1 cellular context compared by ENCODE assay signal in the genomic region with DNA sequence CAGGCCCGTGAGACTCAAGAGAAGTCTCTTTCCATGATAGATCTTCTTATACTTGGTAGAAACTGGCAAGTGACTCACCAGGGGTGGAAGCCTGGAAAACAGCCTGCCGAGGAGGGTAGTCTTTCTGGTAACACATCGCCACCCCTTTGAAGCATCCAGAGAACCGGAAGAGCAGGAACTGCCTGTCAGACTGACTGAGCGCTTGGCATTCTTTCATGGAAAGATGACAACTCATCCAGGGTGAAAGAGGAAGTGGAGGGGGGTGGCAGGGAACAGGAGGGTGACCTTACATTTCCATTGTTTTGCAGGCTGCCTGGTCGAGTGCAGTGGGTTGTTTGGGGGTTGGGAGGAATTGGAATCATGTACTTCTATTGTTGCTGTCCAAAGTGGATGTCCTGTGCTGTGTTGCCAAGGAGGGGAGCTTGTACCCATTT.
TF ChIP-seq lines count a peak whose summit lies in the region.

No MANE protein-coding gene starts in this region.

TF ChIP-seq in SK-N-SH, 30 proteins besides CTCF, POLR2A, EP300 and RAD21 (continued from another document):
- TF ChIP-seq, protein P1, sequence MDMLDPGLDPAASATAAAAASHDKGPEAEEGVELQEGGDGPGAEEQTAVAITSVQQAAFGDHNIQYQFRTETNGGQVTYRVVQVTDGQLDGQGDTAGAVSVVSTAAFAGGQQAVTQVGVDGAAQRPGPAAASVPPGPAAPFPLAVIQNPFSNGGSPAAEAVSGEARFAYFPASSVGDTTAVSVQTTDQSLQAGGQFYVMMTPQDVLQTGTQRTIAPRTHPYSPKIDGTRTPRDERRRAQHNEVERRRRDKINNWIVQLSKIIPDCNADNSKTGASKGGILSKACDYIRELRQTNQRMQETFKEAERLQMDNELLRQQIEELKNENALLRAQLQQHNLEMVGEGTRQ (IDR thresholded peaks at IDR 0.05; ENCODE audit: borderline replicate concordance, low read depth, low read length) = no peak
- TF ChIP-seq ELF1 (IDR thresholded peaks at IDR 0.05) (peak; percentile 61; the same call in 1 of the 2 replicates), TEAD4 (IDR thresholded peaks at IDR 0.05; ENCODE audit: borderline replicate concordance, insufficient read depth) (no peak), RXRA (IDR thresholded peaks at IDR 0.05; ENCODE audit: borderline replicate concordance, low read depth) (0 out of 2 replicates have a peak, but pooled peaks have one; percentile 12), CHD2 (IDR thresholded peaks at IDR 0.05; ENCODE audit: low read length, partially characterized antibody) (no peak), GATA2 (CRISPR knock-in tag; IDR thresholded peaks at IDR 0.05) (no peak), TAF1 (IDR thresholded peaks at IDR 0.05; ENCODE audit: borderline replicate concordance, low read depth, low read length) (no peak; the same call in 1 of the 2 replicates), FOXM1 (IDR thresholded peaks at IDR 0.05; ENCODE audit: low read depth) (no peak), SMC3 (IDR thresholded peaks at IDR 0.05; ENCODE audit: low read depth, low read length) (no peak), JUND (IDR thresholded peaks at IDR 0.05) (peak; percentile 41; the same call in 1 of the 2 replicates), FOSL2 (IDR thresholded peaks at IDR 0.05; ENCODE audit: borderline replicate concordance, low read depth) (peak; percentile 50), RCOR1 (IDR thresholded peaks at IDR 0.05; ENCODE audit: low read length) (no peak), GABPA (IDR thresholded peaks at IDR 0.05; ENCODE audit: low read depth) (peak; percentile 37), POLR2AphosphoS5 (IDR thresholded peaks at IDR 0.05; ENCODE audit: low read depth, low read length) (no peak)
- TF ChIP-seq, protein P2, sequence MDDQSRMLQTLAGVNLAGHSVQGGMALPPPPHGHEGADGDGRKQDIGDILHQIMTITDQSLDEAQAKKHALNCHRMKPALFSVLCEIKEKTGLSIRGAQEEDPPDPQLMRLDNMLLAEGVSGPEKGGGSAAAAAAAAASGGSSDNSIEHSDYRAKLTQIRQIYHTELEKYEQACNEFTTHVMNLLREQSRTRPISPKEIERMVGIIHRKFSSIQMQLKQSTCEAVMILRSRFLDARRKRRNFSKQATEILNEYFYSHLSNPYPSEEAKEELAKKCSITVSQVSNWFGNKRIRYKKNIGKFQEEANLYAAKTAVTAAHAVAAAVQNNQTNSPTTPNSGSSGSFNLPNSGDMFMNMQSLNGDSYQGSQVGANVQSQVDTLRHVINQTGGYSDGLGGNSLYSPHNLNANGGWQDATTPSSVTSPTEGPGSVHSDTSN (IDR thresholded peaks at IDR 0.05) = peak; percentile 80
- TF ChIP-seq, protein P3, sequence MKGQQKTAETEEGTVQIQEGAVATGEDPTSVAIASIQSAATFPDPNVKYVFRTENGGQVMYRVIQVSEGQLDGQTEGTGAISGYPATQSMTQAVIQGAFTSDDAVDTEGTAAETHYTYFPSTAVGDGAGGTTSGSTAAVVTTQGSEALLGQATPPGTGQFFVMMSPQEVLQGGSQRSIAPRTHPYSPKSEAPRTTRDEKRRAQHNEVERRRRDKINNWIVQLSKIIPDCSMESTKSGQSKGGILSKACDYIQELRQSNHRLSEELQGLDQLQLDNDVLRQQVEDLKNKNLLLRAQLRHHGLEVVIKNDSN (IDR thresholded peaks at IDR 0.05; ENCODE audit: borderline replicate concordance, low read depth) = no peak
- TF ChIP-seq, protein P4, sequence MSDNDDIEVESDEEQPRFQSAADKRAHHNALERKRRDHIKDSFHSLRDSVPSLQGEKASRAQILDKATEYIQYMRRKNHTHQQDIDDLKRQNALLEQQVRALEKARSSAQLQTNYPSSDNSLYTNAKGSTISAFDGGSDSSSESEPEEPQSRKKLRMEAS (IDR thresholded peaks at IDR 0.05; ENCODE audit: low read depth) = no peak
